8 cellular contexts compared by ENCODE assay signal in the genomic region with DNA sequence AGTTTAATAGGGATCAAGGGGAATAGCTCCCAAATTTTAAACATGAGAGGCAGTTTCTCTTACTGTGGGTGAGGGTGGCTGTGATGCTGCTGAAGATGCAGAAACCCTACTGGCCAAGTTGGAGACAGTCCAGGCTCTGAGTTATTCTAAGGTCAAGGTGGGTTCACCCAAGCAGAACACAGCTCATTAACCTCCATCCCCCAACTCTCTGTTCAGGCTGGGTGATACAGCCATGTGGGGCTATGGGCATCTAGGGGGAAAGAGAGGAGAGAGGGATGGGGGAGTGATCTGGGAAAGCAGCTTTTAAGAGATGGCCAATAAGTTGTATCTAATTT. TPM values are rescaled to one million over a fixed set of nuclear protein-coding genes. Genes with fewer than 3 reads are reported as not detected.
DNase-seq lines count a peak whose midpoint lies in the region; ATAC-seq and TF ChIP-seq lines count a peak whose summit lies in the region.

No MANE protein-coding gene starts in this region.

- DNase-seq in CD14-positive monocyte (ENCODE audit: low spot score) = no peak
- DNase-seq in kidney tubule cell (ENCODE audit: low spot score) = peak; percentile 82
- DNase-seq in stimulated activated CD4-positive, alpha-beta T cell treated with anti-CD3 and anti-CD28 coated beads, Interleukin-2, amount 100 ng/mL, for 24 hours = no peak
- no peak for DNase-seq in NCI-H524 treated with DMSO at 0.1 percent for 48 hours (lab: John Stamatoyannopoulos, UW)
- DNase-seq in NCI-H510A (lab: John Stamatoyannopoulos, UW) = no peak
- no peak for DNase-seq in NCI-H774 (lab: John Stamatoyannopoulos, UW)

- H3K36me3 Mint-ChIP-seq in CD14-positive monocyte = no peaks in the 10 kb centered on the region

- H3K4me3 ChIP-seq in HUES48 (ENCODE audit: low read depth, low read length) = no peak overlapping the region

- H3K27me3 Mint-ChIP-seq in CD14-positive monocyte (ENCODE audit: low read depth in 3 of 3) = peaks cover 0 to 4% (median 2%) of the 10 kb centered on the region in 3 donors

- intact Hi-C loops in CD14-positive monocyte (cut with micrococcal nuclease) = no loop called here

- H3K4me1 Mint-ChIP-seq in CD14-positive monocyte = peaks cover 54% of the 10 kb centered on the region

- H3K4me3 Mint-ChIP-seq in CD14-positive monocyte = peak overlapping the region in 1 of 2 donors; percentile 83

- H3K4me1 ChIP-seq in HUES48 (ENCODE audit: control insufficient read depth, insufficient read depth, low read length) = peaks cover 24% of the 10 kb centered on the region

- H3K27ac Mint-ChIP-seq in CD14-positive monocyte = peak overlapping the region; percentile 80 to 92 (median 85)

- peak overlapping the region; percentile 64 for H3K27ac ChIP-seq in HUES48 (ENCODE audit: low read depth, low read length)

- H3K27me3 ChIP-seq in HUES48 (ENCODE audit: control insufficient read depth, insufficient read depth, low read length) = no peaks in the 10 kb centered on the region

- H3K9ac ChIP-seq in HUES48 (ENCODE audit: low read depth, low read length) = no peak overlapping the region

- no peaks in the 10 kb centered on the region for H3K36me3 ChIP-seq in HUES48 (ENCODE audit: control insufficient read depth, insufficient read depth, low read length)

- peaks cover 0 to 1% (median 0%) of the 10 kb centered on the region in 7 donors for H3K9me3 Mint-ChIP-seq in CD14-positive monocyte

- no peaks in the 10 kb centered on the region for H3K9me3 ChIP-seq in HUES48 (ENCODE audit: control insufficient read depth, insufficient read depth, low read length)

- no peak for TF ChIP-seq CTCF in CD14-positive monocyte (IDR thresholded peaks at IDR 0.05)

- peak; percentile 55 for ATAC-seq in GM21515 (IDR thresholded peaks at IDR 0.05; ENCODE audit: unreplicated experiment)

RNA-seq across cellular contexts. Expression of a gene that starts 18.9 kb away (rescaled TPM):
- 1 to 10 TPM; 4.7 to 5.9 TPM for polyA plus RNA-seq in CD14-positive monocyte
